In genomic region chr1:36908096-36908495, GRCh38 we compare ENCODE assay signal across 18 cellular contexts.
DNase-seq lines count a peak whose midpoint lies in the region; ATAC-seq and TF ChIP-seq lines count a peak whose summit lies in the region.
"Had no signal": no experiment of that assay in that cellular context is flagged by ENCODE, and none has a peak within 500 bp of the region (broad histone marks: within the 10 kb centered on the region; RNA-seq: fewer than 3 reads in every experiment).

No MANE protein-coding gene starts in this region.

- no peaks in the 10 kb centered on the region for H3K9me2 ChIP-seq in Karpas-422 (replicated peaks; ENCODE audit: insufficient read depth, low read length)

- no peaks in the 10 kb centered on the region for H3K79me1 ChIP-seq in neuronal stem cell (ENCODE audit: low read depth, low read length)

- no peak overlapping the region for H4K8ac ChIP-seq in neuronal stem cell (ENCODE audit: low read depth, low read length)

- no peak overlapping the region for H2BK12ac ChIP-seq in neuronal stem cell (ENCODE audit: low read length)

- no peak for TF ChIP-seq CTCF in GM10248 (IDR thresholded peaks at IDR 0.05; ENCODE audit: control extremely low read depth, extremely low read depth, low read depth, missing control alignments)
- no peak for TF ChIP-seq CTCF in esophagus muscularis mucosa (IDR thresholded peaks at IDR 0.05)
- TF ChIP-seq CTCF in vagina (IDR thresholded peaks at IDR 0.05): no peak

- intact Hi-C loops in esophagus muscularis mucosa (cut with DNase I): no loop called here
- intact Hi-C loops in vagina (cut with DNase I): no loop called here

- no peak overlapping the region for H2BK5ac ChIP-seq in neuronal stem cell (ENCODE audit: low read length)

- DNase-seq in GM10248 (ENCODE audit: extremely low spot score) (peak; percentile 2), esophagus muscularis mucosa (ENCODE audit: extremely low spot score) (peak; percentile 80), neuronal stem cell (ENCODE audit: low spot score) (no peak), vagina (ENCODE audit: extremely low spot score in 2 of 2) (peak; percentile 32 to 58), Karpas-422 (no peak)
- DNase-seq: ACHN; AML-193; Caco-2; CD4-positive, alpha-beta T cell; DMS153; DMS79; GDM1; GM23248; KBM-7 had no signal

- ATAC-seq in GM21528 (IDR thresholded peaks at IDR 0.05; ENCODE audit: low FRiP score, unreplicated experiment) (no peak), HG02973 (IDR thresholded peaks at IDR 0.05; ENCODE audit: unreplicated experiment) (no peak)

- H3K27ac ChIP-seq in esophagus muscularis mucosa (replicated peaks in 1 of 4) (no peak overlapping the region), neuronal stem cell (replicated peaks; ENCODE audit: low read length) (no peak overlapping the region), vagina (no peak overlapping the region), Karpas-422 (ENCODE audit: low read length) (no peak overlapping the region)
- H3K27ac ChIP-seq: C4-2B, GM23248 had no signal

- TF ChIP-seq POLR2A in esophagus muscularis mucosa (IDR thresholded peaks at IDR 0.05; ENCODE audit: low read depth): no peak
- no peak for TF ChIP-seq POLR2A in vagina (IDR thresholded peaks at IDR 0.05)

- peak overlapping the region; percentile 5 for H3K18ac ChIP-seq in neuronal stem cell (ENCODE audit: low read length)

- peak overlapping the region; percentile 3 for H3K23ac ChIP-seq in neuronal stem cell (ENCODE audit: low read depth, low read length, poor library complexity)

- no peaks in the 10 kb centered on the region for H4K20me1 ChIP-seq in Karpas-422 (ENCODE audit: insufficient read depth, low read depth, low read length)

- H2AFZ ChIP-seq in neuronal stem cell (ENCODE audit: low read length) (no peak overlapping the region), Karpas-422 (ENCODE audit: low read length) (no peak overlapping the region)
- H2AFZ ChIP-seq: GM23248 had no signal

- H3K4me1 ChIP-seq in esophagus muscularis mucosa (no peaks in the 10 kb centered on the region), neuronal stem cell (ENCODE audit: control insufficient read depth in 2 of 2, insufficient read depth in 1 of 2, low read depth in 1 of 2, low read length in 2 of 2) (peaks cover 0 to 15% of the 10 kb centered on the region in 2 donors), vagina (no peaks in the 10 kb centered on the region), Karpas-422 (ENCODE audit: low read length) (no peaks in the 10 kb centered on the region)
- H3K4me1 ChIP-seq: Caco-2, HAP-1 had no signal

- H2BK15ac ChIP-seq in neuronal stem cell (ENCODE audit: low read length): no peak overlapping the region

- H4K91ac ChIP-seq in neuronal stem cell (ENCODE audit: low read depth, low read length, poor library complexity): no peak overlapping the region

- H3K14ac ChIP-seq in neuronal stem cell (ENCODE audit: low read length): no peak overlapping the region

- H3K9ac ChIP-seq in neuronal stem cell (ENCODE audit: low read depth, low read length, poor library complexity) (no peak overlapping the region), Karpas-422 (ENCODE audit: low read length) (no peak overlapping the region)
- H3K9ac ChIP-seq: GM23248 had no signal

- H3K4me3 ChIP-seq in esophagus muscularis mucosa (no peak overlapping the region), neuronal stem cell (ENCODE audit: low read length in 2 of 2) (no peak overlapping the region), vagina (no peak overlapping the region), Karpas-422 (ENCODE audit: low read length) (no peak overlapping the region)
- H3K4me3 ChIP-seq: GM23248, HAP-1 had no signal

- H2AK5ac ChIP-seq in neuronal stem cell (ENCODE audit: low read depth, low read length): no peak overlapping the region

- CTCF ChIA-PET in GM10248 (lab: Yijun Ruan, JAX): no interaction called here

- WGBS in esophagus muscularis mucosa: 63% methylated on average over 3 of the region's 3 CpGs
- no CpG with 5 or more reads among the region's 3 CpGs for WGBS in neuronal stem cell (ENCODE audit: extremely low coverage in 2 of 2, insufficient read length in 2 of 2, insufficient replicate concordance in 1 of 2), 2 donors

- peaks cover 0 to 36% (median 0%) of the 10 kb centered on the region in 4 donors for H3K27me3 ChIP-seq in esophagus muscularis mucosa
- H3K27me3 ChIP-seq in neuronal stem cell (ENCODE audit: control insufficient read depth in 3 of 3, insufficient read depth in 3 of 3, low read depth in 1 of 3, low read length in 3 of 3): peaks cover 0 to 2% (median 0%) of the 10 kb centered on the region in 3 experiments
- no peaks in the 10 kb centered on the region for H3K27me3 ChIP-seq in vagina
- no peaks in the 10 kb centered on the region for H3K27me3 ChIP-seq in Karpas-422 (ENCODE audit: low read length)

- POLR2A ChIA-PET in GM10248 (lab: Yijun Ruan, JAX): no interaction called here

- H3K9me3 ChIP-seq in esophagus muscularis mucosa (peaks cover 0 to 5% (median 0%) of the 10 kb centered on the region in 4 donors), neuronal stem cell (replicated peaks in 1 of 2; ENCODE audit: control insufficient read depth in 2 of 2, insufficient read depth in 1 of 2, low read depth in 1 of 2, low read length in 2 of 2) (no peaks in the 10 kb centered on the region), vagina (no peaks in the 10 kb centered on the region), Karpas-422 (ENCODE audit: low read length) (no peaks in the 10 kb centered on the region)
- H3K9me3 ChIP-seq: Caco-2, HAP-1 had no signal

- H3K79me2 ChIP-seq in Karpas-422 (ENCODE audit: low read length): no peaks in the 10 kb centered on the region

- H3K4ac ChIP-seq in neuronal stem cell (ENCODE audit: low read length): no peak overlapping the region

- H2BK120ac ChIP-seq in neuronal stem cell (ENCODE audit: low read depth, low read length): no peak overlapping the region

- no peak for TF ChIP-seq EP300 in esophagus muscularis mucosa (IDR thresholded peaks at IDR 0.05)

- no peak overlapping the region for H3K4me2 ChIP-seq in neuronal stem cell (ENCODE audit: insufficient read depth, low read length, poor library complexity, severe bottlenecking)
- no peak overlapping the region for H3K4me2 ChIP-seq in Karpas-422 (ENCODE audit: low read depth, low read length, poor library complexity, severe bottlenecking)

- H3K36me3 ChIP-seq in esophagus muscularis mucosa (no peaks in the 10 kb centered on the region), neuronal stem cell (replicated peaks in 1 of 2; ENCODE audit: control insufficient read depth in 2 of 2, insufficient read depth in 2 of 2, low read length in 2 of 2) (no peaks in the 10 kb centered on the region), vagina (no peaks in the 10 kb centered on the region), Karpas-422 (ENCODE audit: insufficient read depth, low read length) (no peaks in the 10 kb centered on the region)
- H3K36me3 ChIP-seq: HAP-1 had no signal

Comparison
In these comparisons a context has a peak if more than half of its experiments do, and no peak if none do; other contexts are left out.
1. DNase-seq: peak in GM10248 (single experiment), esophagus muscularis mucosa (single experiment) and vagina (2 of 2); none in neuronal stem cell (single experiment) and Karpas-422 (single experiment).